In genomic region chr14:23307146-23307447, GRCh38 we compare ENCODE assay signal across 9 cellular contexts. TPM values are rescaled to one million over a fixed set of nuclear protein-coding genes. Genes with fewer than 3 reads are reported as not detected.
DNase-seq lines count a peak whose midpoint lies in the region; ATAC-seq and TF ChIP-seq lines count a peak whose summit lies in the region.
"Had no signal": no experiment of that assay in that cellular context is flagged by ENCODE, and none has a peak within 500 bp of the region (broad histone marks: within the 10 kb centered on the region; RNA-seq: fewer than 3 reads in every experiment).

No MANE protein-coding gene starts in this region.

- DNase-seq in Peyer's patch (no peak), esophagus muscularis mucosa (ENCODE audit: extremely low spot score) (no peak), osteocyte (ENCODE audit: extremely low spot score, unreplicated experiment) (no peak), GM13977 (ENCODE audit: low spot score) (no peak), COR-L47 (lab: John Stamatoyannopoulos, UW) (no peak)

- H3K4me3 Mint-ChIP-seq in osteocyte (ENCODE audit: unreplicated experiment), result peak overlapping the region; percentile 98

- peaks cover 43% of the 10 kb centered on the region for H3K4me1 Mint-ChIP-seq in osteocyte (ENCODE audit: unreplicated experiment)

- H3K27ac ChIP-seq in C4-2B (peak overlapping the region; percentile 93), Peyer's patch (peak overlapping the region; percentile 77 to 89 (median 85)), esophagus muscularis mucosa (replicated peaks in 1 of 4) (peak overlapping the region; percentile 87 to 91 (median 90))

- no peak for TF ChIP-seq CTCF in C4-2B (conservative IDR thresholded peaks at IDR 0.05)
- no peak for TF ChIP-seq CTCF in Peyer's patch (IDR thresholded peaks at IDR 0.05)
- no peak for TF ChIP-seq CTCF in esophagus muscularis mucosa (IDR thresholded peaks at IDR 0.05)
- TF ChIP-seq CTCF in osteocyte (IDR thresholded peaks at IDR 0.05), result no peak
- no peak for TF ChIP-seq CTCF in GM13977 (IDR thresholded peaks at IDR 0.05; ENCODE audit: extremely low read depth, insufficient read depth, missing control alignments)

- H3K36me3 ChIP-seq in Peyer's patch (peaks cover 0 to 36% (median 0%) of the 10 kb centered on the region in 3 donors), esophagus muscularis mucosa (peaks cover 10 to 43% (median 30%) of the 10 kb centered on the region in 4 donors)

- no peaks in the 10 kb centered on the region for H3K9me3 Mint-ChIP-seq in osteocyte (ENCODE audit: unreplicated experiment)
- H3K9me3 Mint-ChIP-seq: activated naive CD4-positive, alpha-beta T cell treated with anti-CD3 and anti-CD28 coated beads, Interleukin-2, amount 50 U/mL, for 72 hours had no signal

- H3K36me3 Mint-ChIP-seq in osteocyte (ENCODE audit: unreplicated experiment), result peaks cover 12% of the 10 kb centered on the region

- ATAC-seq in GM19351 (IDR thresholded peaks at IDR 0.05; ENCODE audit: unreplicated experiment) (no peak), GM19463 (IDR thresholded peaks at IDR 0.05; ENCODE audit: unreplicated experiment) (no peak)
- ATAC-seq: activated naive CD4-positive, alpha-beta T cell treated with anti-CD3 and anti-CD28 coated beads, Interleukin-2, amount 50 U/mL, for 72 hours had no signal

- H3K4me3 ChIP-seq in Peyer's patch (peak overlapping the region; percentile 53 to 75 (median 62)), esophagus muscularis mucosa (peak overlapping the region; percentile 69 to 87 (median 75))

- H3K4me1 ChIP-seq in Peyer's patch (peaks cover 0 to 37% (median 4%) of the 10 kb centered on the region in 4 donors), esophagus muscularis mucosa (peaks cover 35 to 57% (median 50%) of the 10 kb centered on the region in 4 donors)

- no peaks in the 10 kb centered on the region for H3K9me3 ChIP-seq in Peyer's patch
- H3K9me3 ChIP-seq in esophagus muscularis mucosa, result no peaks in the 10 kb centered on the region

- in situ Hi-C loops in GM13977 (cut with MboI; ENCODE audit: low pct_unique_long_range_greater_than_20kb, low sequenced_read_pairs, unreplicated experiment), result no loop called here

- H3K27me3 ChIP-seq in Peyer's patch (no peaks in the 10 kb centered on the region), esophagus muscularis mucosa (no peaks in the 10 kb centered on the region)

- no peak for TF ChIP-seq EP300 in esophagus muscularis mucosa (IDR thresholded peaks at IDR 0.05)

- 6% methylated on average over 2 of the region's 3 CpGs for WGBS in esophagus muscularis mucosa

- no peaks in the 10 kb centered on the region for H3K27me3 Mint-ChIP-seq in osteocyte (ENCODE audit: unreplicated experiment)

- no peak for TF ChIP-seq POLR2A in Peyer's patch (IDR thresholded peaks at IDR 0.05)
- no peak for TF ChIP-seq POLR2A in esophagus muscularis mucosa (IDR thresholded peaks at IDR 0.05; ENCODE audit: low read depth)

- intact Hi-C loops in esophagus muscularis mucosa (cut with DNase I), result loop anchor here (10.0 kb wide), 2 partner anchors 182 to 1138 kb away; partner anchors contain the start of gene SDR39U1

- H3K27ac Mint-ChIP-seq in osteocyte (ENCODE audit: unreplicated experiment), result peak overlapping the region; percentile 95

RNA-seq across cellular contexts. Expression of gene BCL2L2, which starts 0.5 kb away (rescaled TPM):
- total RNA-seq in Peyer's patch (10 to 100 TPM; 29.9 to 43.1 (median 32.0) TPM), esophagus muscularis mucosa (100 to 1,000 TPM in 3 of 4 donors, 10 to 100 TPM in 1; 92.8 to 132 (median 121) TPM), osteocyte (21.6 and 27.9 TPM in 2 replicates)

RNA-seq across cellular contexts. Expression of gene PPP1R3E, which starts 4.4 kb away (rescaled TPM):
- total RNA-seq in Peyer's patch (10 to 100 TPM; 16.5 to 39.2 (median 21.4) TPM), esophagus muscularis mucosa (1 to 10 TPM; 5.4 to 6.3 (median 5.5) TPM), osteocyte (15.3 and 19.2 TPM in 2 replicates)

RNA-seq across cellular contexts. Expression of gene PABPN1, which starts 14.2 kb away (rescaled TPM):
- total RNA-seq in Peyer's patch (100 to 1,000 TPM in 3 of 4 donors, 10 to 100 TPM in 1; 79.3 to 149 (median 116) TPM), esophagus muscularis mucosa (10 to 100 TPM; 44.6 to 68.1 (median 53.9) TPM), osteocyte (175 and 183 TPM in 2 replicates)

RNA-seq across cellular contexts. Expression of gene HOMEZ, which starts 21.2 kb away (rescaled TPM):
- 10 to 100 TPM; 10.5 to 23.9 (median 15.0) TPM for total RNA-seq in Peyer's patch
- 10 to 100 TPM in 3 of 4 donors, 1 to 10 TPM in 1; 8.3 to 14.2 (median 12.4) TPM for total RNA-seq in esophagus muscularis mucosa
- 6.9 and 8.4 TPM in 2 replicates for total RNA-seq in osteocyte

RNA-seq across cellular contexts. Expression of gene SLC22A17, which starts 45.6 kb away (rescaled TPM):
- 10 to 100 TPM in 1 of 4 donors, 1 to 10 TPM in 3; 1.6 to 19.0 (median 5.2) TPM for total RNA-seq in Peyer's patch
- total RNA-seq in esophagus muscularis mucosa, result 10 to 100 TPM; 12.5 to 36.9 (median 24.9) TPM
- total RNA-seq in osteocyte, result 36.4 and 42.7 TPM in 2 replicates
